In the genomic region with DNA sequence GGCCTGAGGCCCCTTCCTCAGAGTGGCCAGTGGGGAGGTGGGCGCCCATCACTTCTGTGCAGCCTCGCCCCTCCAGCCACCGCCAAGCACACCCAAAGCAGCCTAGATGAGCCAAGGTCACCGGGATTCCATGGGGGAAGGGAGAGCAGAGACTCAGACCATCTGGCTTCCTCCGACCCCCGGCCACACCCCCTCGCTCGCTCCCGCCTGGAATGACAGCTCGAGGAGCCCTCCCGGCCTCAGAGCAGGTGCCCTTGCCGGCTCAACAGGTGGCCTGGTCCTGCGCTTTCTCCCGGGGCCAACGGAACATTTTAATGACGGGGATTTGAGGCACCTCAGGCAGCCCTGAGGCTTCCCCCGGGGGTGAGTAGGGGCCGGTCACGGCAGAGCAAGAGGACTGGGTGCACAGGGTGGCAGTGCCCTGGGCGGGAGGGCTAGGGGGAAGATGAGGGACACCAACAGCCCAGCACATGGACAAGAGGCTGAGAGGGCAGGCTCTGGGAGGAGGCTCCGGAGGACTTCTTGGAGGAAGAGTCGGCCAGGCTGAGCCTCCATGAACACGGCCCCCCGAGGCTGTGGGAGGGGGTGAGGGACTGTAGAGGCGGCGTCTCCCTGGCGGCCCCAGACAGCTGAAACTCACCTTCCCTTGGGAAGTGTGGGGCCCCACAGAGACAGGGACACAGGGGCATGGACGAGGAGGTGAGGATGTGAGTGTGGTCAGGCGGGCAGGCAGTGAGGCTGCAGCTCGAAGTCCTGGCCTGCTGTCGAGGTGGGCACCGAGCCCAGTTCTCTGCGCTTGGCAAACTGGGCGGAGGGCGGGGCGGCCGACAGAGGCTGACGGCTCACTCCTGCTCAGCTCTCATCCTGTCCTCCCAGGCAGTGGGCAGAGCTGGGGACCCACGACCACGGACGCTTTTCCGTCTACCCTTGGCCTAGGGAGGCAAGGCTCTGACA, we compare ENCODE assay signal across 1 cellular context.
A peak's percentile ranks its signal among the peaks of the same experiment; 100 is the strongest.
TF ChIP-seq lines count a peak whose summit lies in the region.

No MANE protein-coding gene starts in this region.

TF ChIP-seq in K562, 482 proteins besides CTCF, POLR2A, EP300 and RAD21:
- TF ChIP-seq ZNF282 (CRISPR knock-in tag; IDR thresholded peaks at IDR 0.05) (no peak), ZFP36 (IDR thresholded peaks at IDR 0.05; ENCODE audit: low read depth, low read length, partially characterized antibody) (peak; percentile 56), KAT7 (CRISPR knock-in tag; IDR thresholded peaks at IDR 0.05; ENCODE audit: borderline replicate concordance) (no peak)
- TF ChIP-seq, protein P1, sequence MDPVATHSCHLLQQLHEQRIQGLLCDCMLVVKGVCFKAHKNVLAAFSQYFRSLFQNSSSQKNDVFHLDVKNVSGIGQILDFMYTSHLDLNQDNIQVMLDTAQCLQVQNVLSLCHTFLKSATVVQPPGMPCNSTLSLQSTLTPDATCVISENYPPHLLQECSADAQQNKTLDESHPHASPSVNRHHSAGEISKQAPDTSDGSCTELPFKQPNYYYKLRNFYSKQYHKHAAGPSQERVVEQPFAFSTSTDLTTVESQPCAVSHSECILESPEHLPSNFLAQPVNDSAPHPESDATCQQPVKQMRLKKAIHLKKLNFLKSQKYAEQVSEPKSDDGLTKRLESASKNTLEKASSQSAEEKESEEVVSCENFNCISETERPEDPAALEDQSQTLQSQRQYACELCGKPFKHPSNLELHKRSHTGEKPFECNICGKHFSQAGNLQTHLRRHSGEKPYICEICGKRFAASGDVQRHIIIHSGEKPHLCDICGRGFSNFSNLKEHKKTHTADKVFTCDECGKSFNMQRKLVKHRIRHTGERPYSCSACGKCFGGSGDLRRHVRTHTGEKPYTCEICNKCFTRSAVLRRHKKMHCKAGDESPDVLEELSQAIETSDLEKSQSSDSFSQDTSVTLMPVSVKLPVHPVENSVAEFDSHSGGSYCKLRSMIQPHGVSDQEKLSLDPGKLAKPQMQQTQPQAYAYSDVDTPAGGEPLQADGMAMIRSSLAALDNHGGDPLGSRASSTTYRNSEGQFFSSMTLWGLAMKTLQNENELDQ (CRISPR knock-in tag; IDR thresholded peaks at IDR 0.05; ENCODE audit: borderline replicate concordance) = no peak
